In genomic region chr6:142900467-142900961, GRCh38 we compare ENCODE assay signal across 14 cellular contexts. TPM values are rescaled to one million over a fixed set of nuclear protein-coding genes. Genes with fewer than 3 reads are reported as not detected.
DNase-seq lines count a peak whose midpoint lies in the region; ATAC-seq and TF ChIP-seq lines count a peak whose summit lies in the region.
"Had no signal": no experiment of that assay in that cellular context is flagged by ENCODE, and none has a peak within 500 bp of the region (broad histone marks: within the 10 kb centered on the region; RNA-seq: fewer than 3 reads in every experiment).

No MANE protein-coding gene starts in this region.

- no peaks in the 10 kb centered on the region for H3K9me3 Mint-ChIP-seq in activated CD4-positive, alpha-beta T cell treated with anti-CD3 and anti-CD28 coated beads, Interleukin-2, amount 10 ng/mL, durations not matched to agents 7 days and 5 days
- H3K9me3 Mint-ChIP-seq in activated T-cell treated with anti-CD3 and anti-CD28 coated beads, Interleukin-2, amount 50 U/mL, for 72 hours, result no peaks in the 10 kb centered on the region
- H3K9me3 Mint-ChIP-seq: IgD-negative memory B cell; stimulated activated effector memory CD8-positive, alpha-beta T cell treated with anti-CD3 and anti-CD28 coated beads, Interleukin-12 subunit alpha, Interleukin-12 subunit beta, amount 100 ng/mL, for 72 hours had no signal

- H3K4me1 ChIP-seq in spleen, result peaks cover 15 to 79% (median 34%) of the 10 kb centered on the region in 6 donors

- H3K4me3 ChIP-seq in spleen, result no peak overlapping the region

- ATAC-seq in activated T-cell treated with anti-CD3 and anti-CD28 coated beads, Interleukin-2, amount 50 U/mL, for 72 hours (replicated peaks in 1 of 2), result no peak
- no peak for ATAC-seq in left colon
- no peak for ATAC-seq in GM19351 (IDR thresholded peaks at IDR 0.05; ENCODE audit: unreplicated experiment)
- ATAC-seq: stimulated activated effector memory CD8-positive, alpha-beta T cell treated with anti-CD3 and anti-CD28 coated beads, Interleukin-12 subunit alpha, Interleukin-12 subunit beta, amount 100 ng/mL, for 72 hours had no signal

- H3K4me3 Mint-ChIP-seq in activated CD4-positive, alpha-beta T cell treated with anti-CD3 and anti-CD28 coated beads, Interleukin-2, amount 10 ng/mL, durations not matched to agents 7 days and 5 days, result peak overlapping the region; percentile 15
- peak overlapping the region; percentile 58 to 65 for H3K4me3 Mint-ChIP-seq in activated T-cell treated with anti-CD3 and anti-CD28 coated beads, Interleukin-2, amount 50 U/mL, for 72 hours
- H3K4me3 Mint-ChIP-seq: IgD-negative memory B cell; stimulated activated effector memory CD8-positive, alpha-beta T cell treated with anti-CD3 and anti-CD28 coated beads, Interleukin-12 subunit alpha, Interleukin-12 subunit beta, amount 100 ng/mL, for 72 hours had no signal

- intact Hi-C loops in spleen (cut with DNase I; ENCODE audit: low total_unique reads) (no loop called here), left colon (cut with DNase I, micrococcal nuclease) (no loop called here)

- H3K36me3 Mint-ChIP-seq in activated CD4-positive, alpha-beta T cell treated with anti-CD3 and anti-CD28 coated beads, Interleukin-2, amount 10 ng/mL, durations not matched to agents 7 days and 5 days (ENCODE audit: low read depth), result peaks cover 28% of the 10 kb centered on the region
- H3K36me3 Mint-ChIP-seq in activated T-cell treated with anti-CD3 and anti-CD28 coated beads, Interleukin-2, amount 50 U/mL, for 72 hours (ENCODE audit: insufficient read depth in 2 of 2), result peaks cover 1 to 3% of the 10 kb centered on the region in 2 donors

- no peaks in the 10 kb centered on the region for H3K36me3 ChIP-seq in spleen
- H3K36me3 ChIP-seq: brain microvascular endothelial cell had no signal

- CTCF ChIA-PET in activated CD4-positive, alpha-beta T cell treated with anti-CD3 and anti-CD28 coated beads, Interleukin-2, amount 10 ng/mL, durations not matched to agents 7 days and 5 days (lab: Charles Lee), result interaction anchor here (1.3 kb wide), 1 partner anchor 13 kb away, joined by 3 read pairs; no protein-coding TSS in a partner anchor

- no peaks in the 10 kb centered on the region for H3K27me3 Mint-ChIP-seq in activated CD4-positive, alpha-beta T cell treated with anti-CD3 and anti-CD28 coated beads, Interleukin-2, amount 10 ng/mL, durations not matched to agents 7 days and 5 days
- H3K27me3 Mint-ChIP-seq in activated T-cell treated with anti-CD3 and anti-CD28 coated beads, Interleukin-2, amount 50 U/mL, for 72 hours (ENCODE audit: low read depth), result no peaks in the 10 kb centered on the region
- H3K27me3 Mint-ChIP-seq: IgD-negative memory B cell had no signal

- POLR2A ChIA-PET in activated CD4-positive, alpha-beta T cell treated with anti-CD3 and anti-CD28 coated beads, Interleukin-2, amount 10 ng/mL, durations not matched to agents 7 days and 5 days (lab: Charles Lee), result no interaction called here

- peaks cover 54% of the 10 kb centered on the region for H3K4me1 Mint-ChIP-seq in activated CD4-positive, alpha-beta T cell treated with anti-CD3 and anti-CD28 coated beads, Interleukin-2, amount 10 ng/mL, durations not matched to agents 7 days and 5 days
- peaks cover under 1% of the 10 kb centered on the region for H3K4me1 Mint-ChIP-seq in activated T-cell treated with anti-CD3 and anti-CD28 coated beads, Interleukin-2, amount 50 U/mL, for 72 hours (ENCODE audit: low read depth)

- no peak for TF ChIP-seq POLR2A in spleen (IDR thresholded peaks at IDR 0.05)

- peak; percentile 43 for DNase-seq in activated CD4-positive, alpha-beta T cell treated with anti-CD3 and anti-CD28 coated beads, Interleukin-2, amount 10 ng/mL, durations not matched to agents 7 days and 5 days
- no peak for DNase-seq in activated CD4-positive, alpha-beta T cell treated with anti-CD3 and anti-CD28 coated beads, Interleukin-2, amount 50 U/mL, for 4 hours
- no peak for DNase-seq in activated T-cell treated with anti-CD3 and anti-CD28 coated beads, Interleukin-2, amount 50 U/mL, for 72 hours
- DNase-seq in foreskin melanocyte (peak; percentile 79), spleen (no peak), left colon (no peak), NCI-H69 (lab: John Stamatoyannopoulos, UW) (no peak)
- DNase-seq: ACHN; activated CD4-positive, CD25-positive, alpha-beta regulatory T cell; brain microvascular endothelial cell; GDM1 had no signal

- no peaks in the 10 kb centered on the region for H3K9me3 ChIP-seq in spleen

- H3K27ac ChIP-seq in spleen, result peak overlapping the region in 5 of 8 donors; percentile 3 to 29 (median 23)
- H3K27ac ChIP-seq: brain microvascular endothelial cell had no signal

- H3K27ac Mint-ChIP-seq in activated CD4-positive, alpha-beta T cell treated with anti-CD3 and anti-CD28 coated beads, Interleukin-2, amount 10 ng/mL, durations not matched to agents 7 days and 5 days, result peak overlapping the region; percentile 82
- H3K27ac Mint-ChIP-seq in activated T-cell treated with anti-CD3 and anti-CD28 coated beads, Interleukin-2, amount 50 U/mL, for 72 hours, result peak overlapping the region; percentile 32
- H3K27ac Mint-ChIP-seq: stimulated activated effector memory CD8-positive, alpha-beta T cell treated with anti-CD3 and anti-CD28 coated beads, Interleukin-12 subunit alpha, Interleukin-12 subunit beta, amount 100 ng/mL, for 72 hours had no signal

- TF ChIP-seq CTCF in spleen (IDR thresholded peaks at IDR 0.05 in 8 of 11, conservative IDR thresholded peaks at IDR 0.05 in 3 of 11), result no peak

- no peaks in the 10 kb centered on the region for H3K27me3 ChIP-seq in spleen (replicated peaks in 1 of 7)
- H3K27me3 ChIP-seq: brain microvascular endothelial cell had no signal

- WGBS in spleen, 5 donors, result 73 to 86% (median 80%) methylated on average over 6 of the region's 6 CpGs

RNA-seq across cellular contexts. Expression of gene HIVEP2, which starts 44.5 kb away (rescaled TPM):
- total RNA-seq in activated CD4-positive, alpha-beta T cell treated with anti-CD3 and anti-CD28 coated beads, Interleukin-2, amount 10 ng/mL, durations not matched to agents 7 days and 5 days, result 10 to 100 TPM; 30.2 to 35.4 TPM
- 10 to 100 TPM; 25.8 to 30.8 TPM for total RNA-seq in activated T-cell treated with anti-CD3 and anti-CD28 coated beads, Interleukin-2, amount 50 U/mL, for 72 hours
- 10 to 100 TPM; 26.8 to 41.3 (median 32.7) TPM for total RNA-seq in spleen
- polyA plus RNA-seq in spleen, result 1 to 10 TPM; 2.5 to 3.2 (median 3.0) TPM
- 10 to 100 TPM in 1 of 2 donors, 1 to 10 TPM in 1; 9.2 to 10.1 TPM for total RNA-seq in left colon

Comparison
In these comparisons a context has a peak if more than half of its experiments do, and no peak if none do; other contexts are left out.
1. DNase-seq: peak in activated CD4-positive, alpha-beta T cell treated with anti-CD3 and anti-CD28 coated beads, Interleukin-2, amount 10 ng/mL, durations not matched to agents 7 days and 5 days (single experiment) and foreskin melanocyte (single experiment); none in activated CD4-positive, alpha-beta T cell treated with anti-CD3 and anti-CD28 coated beads, Interleukin-2, amount 50 U/mL, for 4 hours (0 of 2), activated T-cell treated with anti-CD3 and anti-CD28 coated beads, Interleukin-2, amount 50 U/mL, for 72 hours (0 of 2), spleen (single experiment), left colon (0 of 2) and NCI-H69 (single experiment).